Comparison of ENCODE assay signal across 16 cellular contexts in genomic region chr1:94434339-94435092, GRCh38.
"Had no signal": no experiment of that assay in that cellular context is flagged by ENCODE, and none has a peak within 500 bp of the region (broad histone marks: within the 10 kb centered on the region; RNA-seq: fewer than 3 reads in every experiment).

No MANE protein-coding gene starts in this region.

- H3K4me3 ChIP-seq: lower lobe of right lung, prostate gland, spleen, suprapubic skin had no signal

- H3K9me3 ChIP-seq: prostate gland had no signal

- H3K36me3 ChIP-seq: lower lobe of right lung, prostate gland, suprapubic skin had no signal

- H3K4me1 ChIP-seq: prostate gland had no signal

- ATAC-seq: activated CD8-positive, alpha-beta T cell treated with anti-CD3 and anti-CD28 coated beads, Interleukin-2, amount 10 ng/mL, durations not matched to agents 7 days and 5 days; effector memory CD8-positive, alpha-beta T cell; left cardiac atrium; lower lobe of right lung; right cardiac atrium had no signal

- DNase-seq: activated B cell treated with CpG ODN at 0.5 μM for 24 hours; activated CD4-positive, alpha-beta T cell treated with anti-CD3 and anti-CD28 coated beads for 48 hours; activated CD8-positive, alpha-beta memory T cell treated with anti-CD3 and anti-CD28 coated beads, Interleukin-2, amount 50 U/mL, for 48 hours; activated CD8-positive, alpha-beta T cell treated with anti-CD3 and anti-CD28 coated beads, Interleukin-2, amount 10 ng/mL, durations not matched to agents 7 days and 5 days; activated gamma-delta T cell treated with Interleukin-2 at 50 U/mL for 16 hours; effector memory CD8-positive, alpha-beta T cell; erythroblast; foreskin melanocyte; left cardiac atrium; lower lobe of right lung; midbrain; right cardiac atrium; spleen; T-helper 2 cell had no signal

- H3K27me3 ChIP-seq: spleen, suprapubic skin had no signal

- H3K27ac ChIP-seq: lower lobe of right lung, prostate gland, spleen, suprapubic skin had no signal
